ENCODE assay signal across 22 cellular contexts in genomic region chr14:23396781-23397407, GRCh38. TPM values are rescaled to one million over a fixed set of nuclear protein-coding genes. Genes with fewer than 3 reads are reported as not detected.
DNase-seq lines count a peak whose midpoint lies in the region; ATAC-seq and TF ChIP-seq lines count a peak whose summit lies in the region.
"Had no signal": no experiment of that assay in that cellular context is flagged by ENCODE, and none has a peak within 500 bp of the region (broad histone marks: within the 10 kb centered on the region; RNA-seq: fewer than 3 reads in every experiment).

No MANE protein-coding gene starts in this region.

- no peaks in the 10 kb centered on the region for H3K4me1 Mint-ChIP-seq in glutamatergic neuron (ENCODE audit: low read depth, unreplicated experiment)
- H3K4me1 Mint-ChIP-seq: B cell; CD4-positive, alpha-beta memory T cell had no signal

- H3K9me3 Mint-ChIP-seq in glutamatergic neuron (ENCODE audit: unreplicated experiment): peaks cover 4% of the 10 kb centered on the region
- H3K9me3 Mint-ChIP-seq: CD4-positive, alpha-beta memory T cell had no signal

- no peaks in the 10 kb centered on the region for H3K36me3 ChIP-seq in BLaER1
- H3K36me3 ChIP-seq in left ventricle myocardium inferior: peaks cover 67% of the 10 kb centered on the region
- H3K36me3 ChIP-seq in gastrocnemius medialis: peaks cover 0 to 21% of the 10 kb centered on the region in 2 donors

- intact Hi-C loops in Right ventricle myocardium inferior (cut with DNase I) (no loop called here), cardiac septum (cut with DNase I) (no loop called here), left ventricle myocardium inferior (cut with micrococcal nuclease) (no loop called here), gastrocnemius medialis (cut with DNase I; ENCODE audit: low total_unique reads) (no loop called here)

- H3K27ac ChIP-seq in BLaER1: no peak overlapping the region
- H3K27ac ChIP-seq in left ventricle myocardium inferior (replicated peaks): peak overlapping the region; percentile 27
- peak overlapping the region in 3 of 4 donors; percentile 84 to 90 (median 85) for H3K27ac ChIP-seq in gastrocnemius medialis
- H3K27ac ChIP-seq: 22Rv1, GM23248 had no signal

- peaks cover 15% of the 10 kb centered on the region for H3K4me1 ChIP-seq in BLaER1
- H3K4me1 ChIP-seq in left ventricle myocardium inferior: peaks cover 50% of the 10 kb centered on the region
- H3K4me1 ChIP-seq in gastrocnemius medialis: no peaks in the 10 kb centered on the region

- H3K4me2 ChIP-seq in BLaER1: peak overlapping the region; percentile 70

- peak; percentile 1 for ATAC-seq in Right ventricle myocardium inferior
- no peak for ATAC-seq in gastrocnemius medialis
- ATAC-seq in HG02763 (IDR thresholded peaks at IDR 0.05; ENCODE audit: unreplicated experiment): no peak

- no peak for TF ChIP-seq POLR2A in gastrocnemius medialis (IDR thresholded peaks at IDR 0.05)

- TF ChIP-seq CTCF in left ventricle myocardium inferior (IDR thresholded peaks at IDR 0.05; ENCODE audit: borderline replicate concordance): no peak
- TF ChIP-seq CTCF in gastrocnemius medialis (IDR thresholded peaks at IDR 0.05 in 4 of 5, conservative IDR thresholded peaks at IDR 0.05 in 1 of 5): no peak
- TF ChIP-seq CTCF in glutamatergic neuron (IDR thresholded peaks at IDR 0.05; ENCODE audit: partially characterized antibody, unreplicated experiment): no peak

- no peaks in the 10 kb centered on the region; the same call in 1 of the 2 replicates for H4K20me1 ChIP-seq in BLaER1

- DNase-seq in Right ventricle myocardium inferior (ENCODE audit: missing footprints): no peak
- DNase-seq in cardiac septum (ENCODE audit: low spot score): no peak
- no peak for DNase-seq in left ventricle myocardium inferior
- DNase-seq in gastrocnemius medialis: no peak
- DNase-seq in glutamatergic neuron: no peak
- DNase-seq: C1 segment of cervical spinal cord; Calu3; CD4-positive, alpha-beta memory T cell; COR-L47; DMS53; DMS79 treated with DMSO at 0.1 percent for 48 hours; GF-D8; GM23248; H7; HCEC 1CT had no signal

- no peak overlapping the region for H3K27ac Mint-ChIP-seq in glutamatergic neuron (ENCODE audit: unreplicated experiment)
- H3K27ac Mint-ChIP-seq: B cell; CD4-positive, alpha-beta memory T cell had no signal

- H3K27me3 Mint-ChIP-seq in glutamatergic neuron (ENCODE audit: unreplicated experiment): peaks cover 7% of the 10 kb centered on the region

- no peaks in the 10 kb centered on the region for H3K9me3 ChIP-seq in BLaER1
- no peaks in the 10 kb centered on the region for H3K9me3 ChIP-seq in left ventricle myocardium inferior (replicated peaks)
- H3K9me3 ChIP-seq in gastrocnemius medialis: no peaks in the 10 kb centered on the region

- in situ Hi-C loops in gastrocnemius medialis (cut with MboI; ENCODE audit: low sequenced_read_pairs in 4 of 4): no loop called here

- no peaks in the 10 kb centered on the region for H3K36me3 Mint-ChIP-seq in glutamatergic neuron (ENCODE audit: unreplicated experiment)
- H3K36me3 Mint-ChIP-seq: CD4-positive, alpha-beta memory T cell had no signal

- H3K4me3 Mint-ChIP-seq in glutamatergic neuron (ENCODE audit: unreplicated experiment): no peak overlapping the region
- H3K4me3 Mint-ChIP-seq: B cell had no signal

- H3K27me3 ChIP-seq in BLaER1: no peaks in the 10 kb centered on the region; the same call in 1 of the 2 replicates
- H3K27me3 ChIP-seq in left ventricle myocardium inferior (ENCODE audit: low read depth): no peaks in the 10 kb centered on the region
- H3K27me3 ChIP-seq in gastrocnemius medialis: no peaks in the 10 kb centered on the region

- H3K9ac ChIP-seq in BLaER1: no peak overlapping the region
- H3K9ac ChIP-seq: GM23248 had no signal

- H3K4me3 ChIP-seq in BLaER1: no peak overlapping the region
- H3K4me3 ChIP-seq in left ventricle myocardium inferior: peak overlapping the region; percentile 15
- no peak overlapping the region for H3K4me3 ChIP-seq in gastrocnemius medialis
- H3K4me3 ChIP-seq: GM23248 had no signal

RNA-seq across cellular contexts. Expression of gene MYH6, which starts 11.2 kb away (rescaled TPM):
- total RNA-seq in Right ventricle myocardium inferior (3,910 TPM), cardiac septum (170 TPM), left ventricle myocardium inferior (1,823 TPM), gastrocnemius medialis (1,000 to 10,000 TPM in 1 of 4 donors, 100 to 1,000 TPM in 1, 10 to 100 TPM in 2; 20.4 to 1,496 (median 303) TPM), glutamatergic neuron (ENCODE audit: unreplicated experiment) (not detected)
- total RNA-seq: B cell; Calu3; CD4-positive, alpha-beta memory T cell; Daoy; G401; GM23248; H1 had no signal

RNA-seq across cellular contexts. Expression of gene CMTM5, which starts 20.0 kb away (rescaled TPM):
- total RNA-seq in Right ventricle myocardium inferior (0.92 TPM), cardiac septum (not detected), left ventricle myocardium inferior (1.0 TPM), gastrocnemius medialis (1 to 10 TPM in 1 of 4 donors, not detected in 3; 1.7 TPM), glutamatergic neuron (ENCODE audit: unreplicated experiment) (not detected)
- total RNA-seq: B cell; Calu3; CD4-positive, alpha-beta memory T cell; Daoy; G401; GM23248; H1 had no signal

RNA-seq across cellular contexts. Expression of gene IL25, which starts 24.3 kb away (rescaled TPM):
- total RNA-seq in Right ventricle myocardium inferior: not detected
- not detected for total RNA-seq in cardiac septum
- not detected for total RNA-seq in left ventricle myocardium inferior
- not detected for total RNA-seq in gastrocnemius medialis
- not detected for total RNA-seq in glutamatergic neuron (ENCODE audit: unreplicated experiment)
- total RNA-seq: B cell; Calu3; CD4-positive, alpha-beta memory T cell; Daoy; G401; GM23248; H1 had no signal

RNA-seq across cellular contexts. Expression of gene EFS, which starts 31.9 kb away (rescaled TPM):
- total RNA-seq in Right ventricle myocardium inferior (4.0 TPM), cardiac septum (3.7 TPM), left ventricle myocardium inferior (3.6 TPM), gastrocnemius medialis (1 to 10 TPM in 3 of 4 donors, under 1 TPM in 1; 0.31 to 4.1 (median 1.6) TPM), glutamatergic neuron (ENCODE audit: unreplicated experiment) (90.4 TPM)
- total RNA-seq: B cell; Calu3; CD4-positive, alpha-beta memory T cell; G401 had no signal

RNA-seq across cellular contexts. Expression of gene MYH7, which starts 38.6 kb away (rescaled TPM):
- total RNA-seq in Right ventricle myocardium inferior: 11,833 TPM
- 13,582 TPM for total RNA-seq in cardiac septum
- 14,853 TPM for total RNA-seq in left ventricle myocardium inferior
- 1,000 to 10,000 TPM; 1,360 to 5,274 (median 3,359) TPM for total RNA-seq in gastrocnemius medialis
- not detected for total RNA-seq in glutamatergic neuron (ENCODE audit: unreplicated experiment)
- total RNA-seq: B cell; Calu3; CD4-positive, alpha-beta memory T cell; Daoy; G401; GM23248; H1; H7 had no signal

Comparison
In these comparisons a context has a peak if more than half of its experiments do, and no peak if none do; other contexts are left out.
1. RNA of gene MYH6, which starts 11.2 kb away (total RNA-seq): 3,910 TPM in Right ventricle myocardium inferior (single experiment), 1,823 TPM in left ventricle myocardium inferior (single experiment), 20.4 to 1,496 TPM in gastrocnemius medialis and 170 TPM in cardiac septum (single experiment); not detected in glutamatergic neuron (single experiment); every median in the first group is over 10 times any median in the second.